ENCODE assay signal across 13 cellular contexts in genomic region chr10:11578802-11579255, GRCh38. TPM values are rescaled to one million over a fixed set of nuclear protein-coding genes. Genes with fewer than 3 reads are reported as not detected.
A peak's percentile ranks its signal among the peaks of the same experiment; 100 is the strongest.
DNase-seq lines count a peak whose midpoint lies in the region; ATAC-seq and TF ChIP-seq lines count a peak whose summit lies in the region.
"Had no signal": no experiment of that assay in that cellular context is flagged by ENCODE, and none has a peak within 500 bp of the region (broad histone marks: within the 10 kb centered on the region; RNA-seq: fewer than 3 reads in every experiment).

No MANE protein-coding gene starts in this region.

- WGBS in stomach, 5 donors, result 38 to 58% (median 45%) methylated on average over 2 of the region's 2 CpGs

- H3K9me3 ChIP-seq in stomach, result no peaks in the 10 kb centered on the region
- H3K9me3 ChIP-seq: SJSA1 had no signal

- H3K4me3 ChIP-seq in stomach, result no peak overlapping the region
- H3K4me3 ChIP-seq: SJSA1 had no signal

- no peaks in the 10 kb centered on the region for H3K9me3 Mint-ChIP-seq in activated naive CD4-positive, alpha-beta T cell treated with anti-CD3 and anti-CD28 coated beads, Interleukin-2, amount 50 U/mL, for 24 hours
- no peaks in the 10 kb centered on the region for H3K9me3 Mint-ChIP-seq in stimulated activated memory B cell treated with anti-CD40 and anti-IgM and Interleukin-4, amounts not matched to agents 10 μg/mL and 1 μg/mL and 100 μg/mL, for 72 hours
- H3K9me3 Mint-ChIP-seq in progenitor cell of endocrine pancreas (ENCODE audit: low read depth), result no peaks in the 10 kb centered on the region

- no peaks in the 10 kb centered on the region for H3K27me3 Mint-ChIP-seq in activated naive CD4-positive, alpha-beta T cell treated with anti-CD3 and anti-CD28 coated beads, Interleukin-2, amount 50 U/mL, for 24 hours
- H3K27me3 Mint-ChIP-seq in stimulated activated memory B cell treated with anti-CD40 and anti-IgM and Interleukin-4, amounts not matched to agents 10 μg/mL and 1 μg/mL and 100 μg/mL, for 72 hours, result no peaks in the 10 kb centered on the region
- H3K27me3 Mint-ChIP-seq in progenitor cell of endocrine pancreas, result no peaks in the 10 kb centered on the region

- no peak for TF ChIP-seq EP300 in stomach (IDR thresholded peaks at IDR 0.05)

- H3K4me1 Mint-ChIP-seq in activated naive CD4-positive, alpha-beta T cell treated with anti-CD3 and anti-CD28 coated beads, Interleukin-2, amount 50 U/mL, for 24 hours, result peaks cover 48% of the 10 kb centered on the region
- peaks cover 72% of the 10 kb centered on the region for H3K4me1 Mint-ChIP-seq in stimulated activated memory B cell treated with anti-CD40 and anti-IgM and Interleukin-4, amounts not matched to agents 10 μg/mL and 1 μg/mL and 100 μg/mL, for 72 hours
- H3K4me1 Mint-ChIP-seq in progenitor cell of endocrine pancreas (ENCODE audit: low read depth), result peaks cover 14% of the 10 kb centered on the region

- intact Hi-C loops in stomach (cut with DNase I; ENCODE audit: low total_unique reads), result no loop called here

- no peaks in the 10 kb centered on the region for H3K27me3 ChIP-seq in stomach
- H3K27me3 ChIP-seq: SJSA1 had no signal

- ATAC-seq in HG02885 (IDR thresholded peaks at IDR 0.05; ENCODE audit: poor library complexity, unreplicated experiment), result peak; percentile 72
- ATAC-seq in stimulated activated memory B cell treated with anti-CD40 and anti-IgM and Interleukin-4, amounts not matched to agents 10 μg/mL and 1 μg/mL and 100 μg/mL, for 72 hours, result peak; percentile 83

- no peak overlapping the region for H3K27ac ChIP-seq in stomach
- H3K27ac ChIP-seq: SJSA1 had no signal

- no peak for TF ChIP-seq POLR2A in stomach (IDR thresholded peaks at IDR 0.05)

- H3K4me3 Mint-ChIP-seq in activated naive CD4-positive, alpha-beta T cell treated with anti-CD3 and anti-CD28 coated beads, Interleukin-2, amount 50 U/mL, for 24 hours, result peak overlapping the region; percentile 40
- peak overlapping the region; percentile 21 for H3K4me3 Mint-ChIP-seq in stimulated activated memory B cell treated with anti-CD40 and anti-IgM and Interleukin-4, amounts not matched to agents 10 μg/mL and 1 μg/mL and 100 μg/mL, for 72 hours
- H3K4me3 Mint-ChIP-seq in progenitor cell of endocrine pancreas (ENCODE audit: low read depth), result no peak overlapping the region

- DNase-seq in activated CD8-positive, alpha-beta memory T cell treated with anti-CD3 and anti-CD28 coated beads, Interleukin-2, amount 50 U/mL, for 24 hours (ENCODE audit: extremely low read depth), result peak; percentile 24
- DNase-seq in activated CD8-positive, alpha-beta memory T cell treated with anti-CD3 and anti-CD28 coated beads for 24 hours, result no peak
- DNase-seq in stomach, result no peak
- DNase-seq in progenitor cell of endocrine pancreas (ENCODE audit: low spot score, unreplicated experiment), result no peak
- no peak for DNase-seq in pons (ENCODE audit: low spot score)
- DNase-seq: amygdala, erythroblast, left colon, NCI-H1694 treated with DMSO at 0.1 percent for 48 hours had no signal

- peak overlapping the region; percentile 76 for H3K27ac Mint-ChIP-seq in activated naive CD4-positive, alpha-beta T cell treated with anti-CD3 and anti-CD28 coated beads, Interleukin-2, amount 50 U/mL, for 24 hours
- H3K27ac Mint-ChIP-seq in stimulated activated memory B cell treated with anti-CD40 and anti-IgM and Interleukin-4, amounts not matched to agents 10 μg/mL and 1 μg/mL and 100 μg/mL, for 72 hours, result peak overlapping the region; percentile 18
- H3K27ac Mint-ChIP-seq in progenitor cell of endocrine pancreas, result no peak overlapping the region

- TF ChIP-seq CTCF in stomach (IDR thresholded peaks at IDR 0.05) (no peak), progenitor cell of endocrine pancreas (IDR thresholded peaks at IDR 0.05; ENCODE audit: unreplicated experiment) (no peak)

- no peaks in the 10 kb centered on the region for H3K36me3 ChIP-seq in stomach
- H3K36me3 ChIP-seq: SJSA1 had no signal

- H3K36me3 Mint-ChIP-seq in activated naive CD4-positive, alpha-beta T cell treated with anti-CD3 and anti-CD28 coated beads, Interleukin-2, amount 50 U/mL, for 24 hours, result peaks cover 2% of the 10 kb centered on the region
- H3K36me3 Mint-ChIP-seq in stimulated activated memory B cell treated with anti-CD40 and anti-IgM and Interleukin-4, amounts not matched to agents 10 μg/mL and 1 μg/mL and 100 μg/mL, for 72 hours, result peaks cover 6% of the 10 kb centered on the region
- H3K36me3 Mint-ChIP-seq in progenitor cell of endocrine pancreas (ENCODE audit: insufficient read depth), result peaks cover 3% of the 10 kb centered on the region

- peaks cover 0 to 12% (median 3%) of the 10 kb centered on the region in 4 donors for H3K4me1 ChIP-seq in stomach
- H3K4me1 ChIP-seq: SJSA1 had no signal

RNA-seq across cellular contexts. Expression of gene USP6NL, which starts 32.6 kb away (rescaled TPM):
- 10 to 100 TPM in 3 of 5 donors, 1 to 10 TPM in 2; 6.2 to 31.5 (median 20.9) TPM for total RNA-seq in stomach
- polyA plus RNA-seq in stomach, result 1 to 10 TPM; 4.7 to 6.0 (median 5.5) TPM
- 37.3 and 39.2 TPM in 2 replicates for total RNA-seq in progenitor cell of endocrine pancreas
